2 cellular contexts compared by ENCODE assay signal in the genomic region with DNA sequence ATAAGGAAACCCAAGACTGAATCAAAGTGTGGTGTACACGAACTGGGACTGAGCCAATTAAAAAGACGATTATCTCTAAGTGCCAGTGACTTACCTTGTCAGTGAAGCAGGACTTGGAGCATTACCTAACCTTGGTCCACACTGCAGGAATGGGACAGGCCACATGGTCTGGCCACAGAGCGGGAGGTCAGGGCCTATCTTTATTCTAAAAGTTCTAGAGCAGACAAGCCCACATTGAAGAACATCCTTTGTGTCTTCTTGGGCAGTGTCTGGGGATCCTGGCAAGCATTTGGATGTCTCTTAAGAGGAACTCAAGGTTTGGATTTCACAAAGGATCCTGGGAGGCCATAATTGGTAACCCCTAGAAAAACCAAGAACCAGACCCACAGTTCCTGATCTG.
TF ChIP-seq lines count a peak whose summit lies in the region.

No MANE protein-coding gene starts in this region.

TF ChIP-seq in HepG2, 621 proteins besides CTCF, POLR2A, EP300 and RAD21 (continued from another document):
- TF ChIP-seq HNRNPK (IDR thresholded peaks at IDR 0.05; ENCODE audit: low read depth, low read length, poor library complexity, severe bottlenecking): peak; percentile 33
- no peak for TF ChIP-seq ZNF17 (CRISPR knock-in tag; IDR thresholded peaks at IDR 0.05)
- no peak for TF ChIP-seq SRY (CRISPR knock-in tag; IDR thresholded peaks at IDR 0.05)
TF ChIP-seq in HepG2: peak in this region for 1.

TF ChIP-seq in WTC11, 78 proteins besides CTCF, POLR2A, EP300 and RAD21 (continued from another document):
- TF ChIP-seq, protein P1, sequence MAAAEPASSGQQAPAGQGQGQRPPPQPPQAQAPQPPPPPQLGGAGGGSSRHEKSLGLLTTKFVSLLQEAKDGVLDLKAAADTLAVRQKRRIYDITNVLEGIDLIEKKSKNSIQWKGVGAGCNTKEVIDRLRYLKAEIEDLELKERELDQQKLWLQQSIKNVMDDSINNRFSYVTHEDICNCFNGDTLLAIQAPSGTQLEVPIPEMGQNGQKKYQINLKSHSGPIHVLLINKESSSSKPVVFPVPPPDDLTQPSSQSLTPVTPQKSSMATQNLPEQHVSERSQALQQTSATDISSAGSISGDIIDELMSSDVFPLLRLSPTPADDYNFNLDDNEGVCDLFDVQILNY (CRISPR knock-in tag; IDR thresholded peaks at IDR 0.05): no peak
- no peak for TF ChIP-seq EMX1 (CRISPR knock-in tag; IDR thresholded peaks at IDR 0.05)
